18 cellular contexts compared by ENCODE assay signal in the genomic region with DNA sequence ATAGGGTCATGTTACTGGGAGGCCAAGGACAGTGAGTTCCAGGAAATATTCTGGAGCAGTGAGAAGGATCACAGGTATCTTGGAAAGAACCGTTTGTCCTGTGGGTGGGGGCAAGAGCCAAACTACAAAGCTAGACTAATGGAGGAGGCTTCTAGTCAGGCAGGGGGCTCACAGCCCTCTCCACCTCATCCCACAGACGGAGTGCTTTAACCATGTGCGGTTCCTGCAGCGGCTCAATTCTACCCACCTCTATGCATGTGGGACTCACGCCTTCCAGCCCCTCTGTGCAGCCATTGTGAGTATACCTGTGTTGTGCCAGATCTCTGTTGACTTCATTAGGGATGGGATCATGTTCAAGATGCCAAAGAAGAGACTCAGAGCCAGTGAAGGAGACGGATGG. TPM values are rescaled to one million over a fixed set of nuclear protein-coding genes. Genes with fewer than 3 reads are reported as not detected.
DNase-seq lines count a peak whose midpoint lies in the region; TF ChIP-seq lines count a peak whose summit lies in the region.
"Had no signal": no experiment of that assay in that cellular context is flagged by ENCODE, and none has a peak within 500 bp of the region (broad histone marks: within the 10 kb centered on the region; RNA-seq: fewer than 3 reads in every experiment).

No MANE protein-coding gene starts in this region.

- CTCF ChIA-PET in activated CD4-positive, alpha-beta memory T cell treated with anti-CD3 and anti-CD28 coated beads, Interleukin-2, amount 10 ng/mL, durations not matched to agents 7 days and 5 days (lab: Charles Lee): interaction anchor here (1.0 kb wide), 1 partner anchor 73 kb away, joined by 3 read pairs; no protein-coding TSS in a partner anchor

- intact Hi-C loops in sigmoid colon (cut with DNase I): no loop called here
- intact Hi-C loops in esophagus muscularis mucosa (cut with DNase I): no loop called here

- WGBS in sigmoid colon, 2 donors: 84 to 89% methylated on average over 6 of the region's 6 CpGs
- WGBS in esophagus muscularis mucosa: 79% methylated on average over 6 of the region's 6 CpGs

- TF ChIP-seq POLR2A in sigmoid colon (IDR thresholded peaks at IDR 0.05) (no peak), esophagus muscularis mucosa (IDR thresholded peaks at IDR 0.05; ENCODE audit: low read depth) (no peak)

- peaks cover 26% of the 10 kb centered on the region for H3K36me3 Mint-ChIP-seq in activated T-cell treated with anti-CD3 and anti-CD28 coated beads, Interleukin-2, amount 50 U/mL, for 24 hours (ENCODE audit: low read depth)
- H3K36me3 Mint-ChIP-seq in activated CD4-positive, alpha-beta memory T cell treated with anti-CD3 and anti-CD28 coated beads, Interleukin-2, amount 10 ng/mL, durations not matched to agents 7 days and 5 days (ENCODE audit: low read depth): peaks cover 3% of the 10 kb centered on the region
- H3K36me3 Mint-ChIP-seq: IgD-negative memory B cell had no signal

- H3K9me3 Mint-ChIP-seq in activated T-cell treated with anti-CD3 and anti-CD28 coated beads, Interleukin-2, amount 50 U/mL, for 24 hours: no peaks in the 10 kb centered on the region
- no peaks in the 10 kb centered on the region for H3K9me3 Mint-ChIP-seq in activated CD4-positive, alpha-beta memory T cell treated with anti-CD3 and anti-CD28 coated beads, Interleukin-2, amount 10 ng/mL, durations not matched to agents 7 days and 5 days
- H3K9me3 Mint-ChIP-seq: IgD-negative memory B cell had no signal

- TF ChIP-seq CTCF in sigmoid colon (IDR thresholded peaks at IDR 0.05): no peak
- TF ChIP-seq CTCF in esophagus muscularis mucosa (IDR thresholded peaks at IDR 0.05): no peak
- no peak for TF ChIP-seq CTCF in GM10266 (IDR thresholded peaks at IDR 0.05; ENCODE audit: control insufficient read depth, insufficient read depth, low read depth, missing control alignments)

- H3K27ac ChIP-seq in sigmoid colon: no peak overlapping the region
- H3K27ac ChIP-seq in esophagus muscularis mucosa (replicated peaks in 1 of 4): no peak overlapping the region
- H3K27ac ChIP-seq: C4-2B, SJCRH30 had no signal

- H3K27me3 ChIP-seq in sigmoid colon (no peaks in the 10 kb centered on the region), esophagus muscularis mucosa (no peaks in the 10 kb centered on the region)
- H3K27me3 ChIP-seq: SJCRH30 had no signal

- H3K4me3 ChIP-seq in sigmoid colon (no peak overlapping the region), esophagus muscularis mucosa (no peak overlapping the region)
- H3K4me3 ChIP-seq: SJCRH30 had no signal

- POLR2A ChIA-PET in activated CD4-positive, alpha-beta memory T cell treated with anti-CD3 and anti-CD28 coated beads, Interleukin-2, amount 10 ng/mL, durations not matched to agents 7 days and 5 days (lab: Charles Lee): interaction anchor here (1.5 kb wide), 1 partner anchor 10 kb away, joined by 3 read pairs; a partner anchor contains a TSS

- TF ChIP-seq EP300 in sigmoid colon (IDR thresholded peaks at IDR 0.05): no peak
- no peak for TF ChIP-seq EP300 in esophagus muscularis mucosa (IDR thresholded peaks at IDR 0.05)

- no peak for DNase-seq in activated T-cell treated with anti-CD3 and anti-CD28 coated beads, Interleukin-2, amount 50 U/mL, for 24 hours
- DNase-seq in activated T-cell treated with anti-CD3 and anti-CD28 coated beads, Interleukin-2, amount 50 U/mL, for 1 hour: no peak
- DNase-seq in islet precursor cell (peak; percentile 38), sigmoid colon (peak; percentile 13), esophagus muscularis mucosa (ENCODE audit: extremely low spot score) (no peak), GM10266 (ENCODE audit: extremely low spot score) (no peak), NCI-H146 treated with DMSO at 0.1 percent for 48 hours (lab: John Stamatoyannopoulos, UW; ENCODE audit: unreplicated experiment) (no peak)
- DNase-seq in activated CD4-positive, alpha-beta memory T cell treated with anti-CD3 and anti-CD28 coated beads, Interleukin-2, amount 10 ng/mL, durations not matched to agents 7 days and 5 days: no peak
- DNase-seq: GDM1, NCI-H1105, NCI-H146, NCI-H2081 treated with DMSO at 0.1 percent for 48 hours, NCI-H446, NCI-H526, OCI-M1, SJCRH30 had no signal

- H3K4me1 ChIP-seq in sigmoid colon (no peaks in the 10 kb centered on the region), esophagus muscularis mucosa (no peaks in the 10 kb centered on the region)

- H3K27ac Mint-ChIP-seq in activated T-cell treated with anti-CD3 and anti-CD28 coated beads, Interleukin-2, amount 50 U/mL, for 24 hours: peak overlapping the region; percentile 1
- H3K27ac Mint-ChIP-seq in activated CD4-positive, alpha-beta memory T cell treated with anti-CD3 and anti-CD28 coated beads, Interleukin-2, amount 10 ng/mL, durations not matched to agents 7 days and 5 days: no peak overlapping the region

- H3K36me3 ChIP-seq in sigmoid colon (peaks cover 5 to 35% (median 8%) of the 10 kb centered on the region in 4 donors), esophagus muscularis mucosa (peaks cover 9 to 57% (median 47%) of the 10 kb centered on the region in 4 donors)

- H3K9me3 ChIP-seq in sigmoid colon: no peaks in the 10 kb centered on the region
- no peaks in the 10 kb centered on the region for H3K9me3 ChIP-seq in esophagus muscularis mucosa
- H3K9me3 ChIP-seq: SJCRH30 had no signal

- no peaks in the 10 kb centered on the region for H3K27me3 Mint-ChIP-seq in activated T-cell treated with anti-CD3 and anti-CD28 coated beads, Interleukin-2, amount 50 U/mL, for 24 hours
- H3K27me3 Mint-ChIP-seq in activated CD4-positive, alpha-beta memory T cell treated with anti-CD3 and anti-CD28 coated beads, Interleukin-2, amount 10 ng/mL, durations not matched to agents 7 days and 5 days: no peaks in the 10 kb centered on the region
- H3K27me3 Mint-ChIP-seq: IgD-negative memory B cell had no signal

- H3K4me3 Mint-ChIP-seq in activated T-cell treated with anti-CD3 and anti-CD28 coated beads, Interleukin-2, amount 50 U/mL, for 24 hours: no peak overlapping the region
- H3K4me3 Mint-ChIP-seq in activated CD4-positive, alpha-beta memory T cell treated with anti-CD3 and anti-CD28 coated beads, Interleukin-2, amount 10 ng/mL, durations not matched to agents 7 days and 5 days: no peak overlapping the region
- H3K4me3 Mint-ChIP-seq: IgD-negative memory B cell had no signal

- H3K4me1 Mint-ChIP-seq in activated T-cell treated with anti-CD3 and anti-CD28 coated beads, Interleukin-2, amount 50 U/mL, for 24 hours (ENCODE audit: low read depth): peaks cover 2% of the 10 kb centered on the region
- H3K4me1 Mint-ChIP-seq in activated CD4-positive, alpha-beta memory T cell treated with anti-CD3 and anti-CD28 coated beads, Interleukin-2, amount 10 ng/mL, durations not matched to agents 7 days and 5 days: no peaks in the 10 kb centered on the region

RNA-seq across cellular contexts. Expression of a gene that starts 8.1 kb away (rescaled TPM):
- total RNA-seq in sigmoid colon (1 to 10 TPM in 2 of 4 donors, under 1 TPM in 2; 0.49 to 2.2 (median 0.90) TPM), esophagus muscularis mucosa (1 to 10 TPM in 3 of 4 donors, under 1 TPM in 1; 0.66 to 2.5 (median 1.4) TPM)
- polyA plus RNA-seq in sigmoid colon: 10 to 100 TPM; 33.1 to 65.8 (median 41.4) TPM
- under 1 TPM; 0.68 to 0.98 TPM for total RNA-seq in activated CD4-positive, alpha-beta memory T cell treated with anti-CD3 and anti-CD28 coated beads, Interleukin-2, amount 10 ng/mL, durations not matched to agents 7 days and 5 days
- polyA plus RNA-seq: IgD-negative memory B cell had no signal

RNA-seq across cellular contexts. Expression of a gene that starts 9.9 kb away (rescaled TPM):
- 100 to 1,000 TPM in 1 of 4 donors, 10 to 100 TPM in 3; 81.3 to 119 (median 91.7) TPM for total RNA-seq in sigmoid colon
- 100 to 1,000 TPM in 1 of 3 donors, 10 to 100 TPM in 2; 73.8 to 111 (median 78.7) TPM for polyA plus RNA-seq in sigmoid colon
- total RNA-seq in esophagus muscularis mucosa: 10 to 100 TPM; 54.4 to 98.8 (median 82.4) TPM
- total RNA-seq in activated CD4-positive, alpha-beta memory T cell treated with anti-CD3 and anti-CD28 coated beads, Interleukin-2, amount 10 ng/mL, durations not matched to agents 7 days and 5 days: 10 to 100 TPM; 47.8 to 49.3 TPM

RNA-seq across cellular contexts. Expression of a gene that starts 9.9 kb away (rescaled TPM):
- total RNA-seq in sigmoid colon (1 to 10 TPM; 3.3 to 4.6 (median 4.1) TPM), esophagus muscularis mucosa (10 to 100 TPM in 2 of 4 donors, 1 to 10 TPM in 2; 3.7 to 11.1 (median 9.0) TPM)
- polyA plus RNA-seq in sigmoid colon: 1 to 10 TPM; 2.4 to 9.0 (median 2.8) TPM
- 1 to 10 TPM; 6.4 to 7.1 TPM for total RNA-seq in activated CD4-positive, alpha-beta memory T cell treated with anti-CD3 and anti-CD28 coated beads, Interleukin-2, amount 10 ng/mL, durations not matched to agents 7 days and 5 days

RNA-seq across cellular contexts. Expression of a gene that starts 22.2 kb away (rescaled TPM):
- total RNA-seq in sigmoid colon: 100 to 1,000 TPM in 3 of 4 donors, 10 to 100 TPM in 1; 82.3 to 169 (median 116) TPM
- polyA plus RNA-seq in sigmoid colon: 10 to 100 TPM; 10.9 to 36.7 (median 23.4) TPM
- total RNA-seq in esophagus muscularis mucosa: 100 to 1,000 TPM in 3 of 4 donors, 10 to 100 TPM in 1; 90.5 to 209 (median 162) TPM
- total RNA-seq in activated CD4-positive, alpha-beta memory T cell treated with anti-CD3 and anti-CD28 coated beads, Interleukin-2, amount 10 ng/mL, durations not matched to agents 7 days and 5 days: 10 to 100 TPM; 17.3 to 18.5 TPM

RNA-seq across cellular contexts. Expression of a gene that starts 53.5 kb away (rescaled TPM):
- total RNA-seq in sigmoid colon: 1 to 10 TPM in 3 of 4 donors, under 1 TPM in 1; 0.16 to 2.4 (median 1.3) TPM
- polyA plus RNA-seq in sigmoid colon: under 1 TPM in 2 of 3 donors, not detected in 1; 0.60 to 0.70 TPM
- under 1 TPM; under 0.01 to 0.75 (median 0.39) TPM for total RNA-seq in esophagus muscularis mucosa
- total RNA-seq in activated CD4-positive, alpha-beta memory T cell treated with anti-CD3 and anti-CD28 coated beads, Interleukin-2, amount 10 ng/mL, durations not matched to agents 7 days and 5 days: 1 to 10 TPM; 1.1 to 1.9 TPM
- polyA plus RNA-seq: IgD-negative memory B cell had no signal

Comparison
In these comparisons a context has a peak if more than half of its experiments do, and no peak if none do; other contexts are left out.
1. DNase-seq: peak in islet precursor cell (single experiment) and sigmoid colon (single experiment); none in activated T-cell treated with anti-CD3 and anti-CD28 coated beads, Interleukin-2, amount 50 U/mL, for 24 hours (single experiment), activated T-cell treated with anti-CD3 and anti-CD28 coated beads, Interleukin-2, amount 50 U/mL, for 1 hour (single experiment), esophagus muscularis mucosa (single experiment), GM10266 (single experiment), NCI-H146 treated with DMSO at 0.1 percent for 48 hours (single experiment) and activated CD4-positive, alpha-beta memory T cell treated with anti-CD3 and anti-CD28 coated beads, Interleukin-2, amount 10 ng/mL, durations not matched to agents 7 days and 5 days (single experiment).